ENCODE assay signal across 17 cellular contexts in genomic region chr4:52877006-52877405, GRCh38.
"Had no signal": no experiment of that assay in that cellular context is flagged by ENCODE, and none has a peak within 500 bp of the region (broad histone marks: within the 10 kb centered on the region; RNA-seq: fewer than 3 reads in every experiment).

No MANE protein-coding gene starts in this region.

- H3K4me1 ChIP-seq: adrenal gland, prostate gland, right lobe of liver had no signal

- H3K36me3 ChIP-seq: adrenal gland, gastrocnemius medialis, prostate gland, right lobe of liver, upper lobe of left lung had no signal

- ATAC-seq: activated naive CD4-positive, alpha-beta T cell treated with anti-CD3 and anti-CD28 coated beads, Interleukin-2, amount 50 U/mL, for 72 hours; esophagus mucosa had no signal

- H3K27ac ChIP-seq: adrenal gland, gastrocnemius medialis, prostate gland, right lobe of liver, upper lobe of left lung had no signal

- DNase-seq: activated CD4-positive, alpha-beta T cell treated with anti-CD3 and anti-CD28 coated beads, Interleukin-2, amount 50 U/mL, for 4 hours; activated gamma-delta T cell treated with Interleukin-2 at 50 U/mL for 16 hours; adrenal gland; effector CD4-positive, alpha-beta T cell; gastrocnemius medialis; right lobe of liver; small intestine; stimulated activated CD4-positive, alpha-beta T cell treated with anti-CD3 and anti-CD28 coated beads, Interleukin-15, amount 100 ng/mL, for 24 hours; stimulated activated CD4-positive, alpha-beta T cell treated with anti-CD3 and anti-CD28 coated beads, Interleukin-2, amount 100 ng/mL, for 48 hours; upper lobe of left lung had no signal

- H3K4me3 ChIP-seq: adrenal gland, gastrocnemius medialis, lung, prostate gland, right lobe of liver, upper lobe of left lung had no signal

- H3K27ac Mint-ChIP-seq: activated T-helper 1 cell treated with anti-CD3 and anti-CD28 coated beads, Interleukin-12 subunit alpha, Interleukin-12 subunit beta, Interleukin-2, Interleukin-4 antibody, amounts not matched to agents 30 ng/mL and 10 ng/mL and 1 ng/mL, durations not matched to agents 14 hours and 24 hours and 36 hours; stimulated activated naive CD8-positive, alpha-beta T cell treated with anti-CD3 and anti-CD28 coated beads, Interleukin-15, Interleukin-2, amounts not matched to agents 100 ng/mL and 50 ng/mL, for 24 hours had no signal

- H3K27me3 Mint-ChIP-seq: stimulated activated naive CD8-positive, alpha-beta T cell treated with anti-CD3 and anti-CD28 coated beads, Interleukin-15, Interleukin-2, amounts not matched to agents 100 ng/mL and 50 ng/mL, for 24 hours had no signal

- H3K4me3 Mint-ChIP-seq: activated T-helper 1 cell treated with anti-CD3 and anti-CD28 coated beads, Interleukin-12 subunit alpha, Interleukin-12 subunit beta, Interleukin-2, Interleukin-4 antibody, amounts not matched to agents 30 ng/mL and 10 ng/mL and 1 ng/mL, durations not matched to agents 14 hours and 24 hours and 36 hours; neural crest cell; stimulated activated naive CD8-positive, alpha-beta T cell treated with anti-CD3 and anti-CD28 coated beads, Interleukin-15, Interleukin-2, amounts not matched to agents 100 ng/mL and 50 ng/mL, for 24 hours had no signal

- H3K9me3 Mint-ChIP-seq: activated naive CD4-positive, alpha-beta T cell treated with anti-CD3 and anti-CD28 coated beads, Interleukin-2, amount 50 U/mL, for 72 hours; activated T-helper 1 cell treated with anti-CD3 and anti-CD28 coated beads, Interleukin-12 subunit alpha, Interleukin-12 subunit beta, Interleukin-2, Interleukin-4 antibody, amounts not matched to agents 30 ng/mL and 10 ng/mL and 1 ng/mL, durations not matched to agents 14 hours and 24 hours and 36 hours; stimulated activated naive CD8-positive, alpha-beta T cell treated with anti-CD3 and anti-CD28 coated beads, Interleukin-15, Interleukin-2, amounts not matched to agents 100 ng/mL and 50 ng/mL, for 24 hours had no signal

- H3K9me3 ChIP-seq: adrenal gland, gastrocnemius medialis, prostate gland, right lobe of liver, upper lobe of left lung had no signal

- H3K27me3 ChIP-seq: adrenal gland, gastrocnemius medialis, right lobe of liver, upper lobe of left lung had no signal
